In the genomic region with DNA sequence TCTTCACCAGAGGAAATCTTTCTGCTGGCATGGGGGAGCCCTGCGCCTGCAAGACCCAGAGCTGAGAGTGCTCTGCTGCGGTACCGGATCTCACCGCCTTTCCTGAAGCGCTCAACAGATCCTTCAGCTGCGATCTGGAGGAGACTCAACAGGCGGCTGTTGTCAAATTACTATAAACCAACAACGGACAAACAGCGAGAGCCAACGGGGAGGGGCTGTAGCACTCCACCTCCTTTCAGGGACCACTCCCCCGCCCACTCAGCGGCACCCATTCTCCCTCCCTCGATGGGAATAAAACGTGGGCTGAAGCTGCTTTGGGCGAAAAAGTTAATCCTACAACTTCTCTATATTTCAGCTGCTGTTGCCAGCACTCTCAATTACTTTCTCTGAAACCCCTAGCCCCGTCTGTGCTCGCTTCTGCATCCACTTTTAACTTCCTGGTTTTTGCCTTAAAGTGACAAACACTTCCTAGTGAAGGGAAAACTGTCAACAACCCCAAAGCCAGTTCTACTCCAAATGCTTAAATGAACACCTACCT, we compare ENCODE assay signal across 1 cellular context.
TF ChIP-seq lines count a peak whose summit lies in the region.

Gene FMO5 (minus strand): TSS at position 147 of the 538 bp plus-strand sequence. CDS start 310 bp downstream, outside the sequence.

TF ChIP-seq in HepG2, 621 proteins besides CTCF, POLR2A, EP300 and RAD21 (continued from another document and continues in another):
- TF ChIP-seq AGO1 (IDR thresholded peaks at IDR 0.05; ENCODE audit: low read depth, low read length, poor library complexity, severe bottlenecking) (no peak), ZNF256 (CRISPR knock-in tag; conservative IDR thresholded peaks at IDR 0.05) (no peak), ZEB1 (IDR thresholded peaks at IDR 0.05; ENCODE audit: insufficient replicate concordance, low read depth) (no peak), MAX (IDR thresholded peaks at IDR 0.05) (peak; percentile 42), PAX8 (CRISPR knock-in tag; IDR thresholded peaks at IDR 0.05; ENCODE audit: borderline replicate concordance) (no peak), ZNF3 (CRISPR knock-in tag; IDR thresholded peaks at IDR 0.05) (0 out of 2 replicates have a peak, but pooled peaks have one; percentile 59), KLF6 (CRISPR knock-in tag; IDR thresholded peaks at IDR 0.05) (peak; percentile 31; the same call in 1 of the 2 replicates), SOX6 (IDR thresholded peaks at IDR 0.05) (no peak), SOX6 (CRISPR knock-in tag; IDR thresholded peaks at IDR 0.05) (peak; percentile 61), ZNF512 (CRISPR knock-in tag; IDR thresholded peaks at IDR 0.05) (no peak), RXRB (CRISPR knock-in tag; IDR thresholded peaks at IDR 0.05; ENCODE audit: borderline replicate concordance) (no peak), ZNF766 (CRISPR knock-in tag; IDR thresholded peaks at IDR 0.05; ENCODE audit: borderline replicate concordance) (peak; percentile 39; the same call in 1 of the 2 replicates), ZNF879 (CRISPR knock-in tag; IDR thresholded peaks at IDR 0.05) (no peak), HDAC6 (IDR thresholded peaks at IDR 0.05; ENCODE audit: low read depth, low read length) (no peak), THAP9 (CRISPR knock-in tag; IDR thresholded peaks at IDR 0.05; ENCODE audit: borderline replicate concordance) (peak; percentile 66; the same call in 1 of the 2 replicates), MIXL1 (CRISPR knock-in tag; IDR thresholded peaks at IDR 0.05) (0 out of 2 replicates have a peak, but pooled peaks have one; percentile 26), RELA (CRISPR knock-in tag; IDR thresholded peaks at IDR 0.05) (no peak), FOXA1 (IDR thresholded peaks at IDR 0.05) (no peak), FOXA1 (CRISPR knock-in tag; IDR thresholded peaks at IDR 0.05) (no peak), AKAP8 (CRISPR knock-in tag; IDR thresholded peaks at IDR 0.05) (no peak), MAFK (conservative IDR thresholded peaks at IDR 0.05 in 1 of 2, IDR thresholded peaks at IDR 0.05 in 1 of 2; ENCODE audit: low read length in 2 of 2) (no peak), TEAD3 (CRISPR knock-in tag; optimal IDR thresholded peaks at IDR 0.05; ENCODE audit: borderline replicate concordance) (no peak), SOX13 (IDR thresholded peaks at IDR 0.05) (no peak), SOX13 (CRISPR knock-in tag; conservative IDR thresholded peaks at IDR 0.05 in 1 of 2, IDR thresholded peaks at IDR 0.05 in 1 of 2) (peak in 1 of 2 experiments; percentile 44; a peak in 1 of 4 replicates), ZNF546 (CRISPR knock-in tag; conservative IDR thresholded peaks at IDR 0.05) (peak; percentile 67; the same call in 1 of the 2 replicates), JUNB (CRISPR knock-in tag; IDR thresholded peaks at IDR 0.05; ENCODE audit: borderline replicate concordance) (no peak), BORCS8-MEF2B (CRISPR knock-in tag; IDR thresholded peaks at IDR 0.05) (0 out of 2 replicates have a peak, but pooled peaks have one; percentile 7), ZNF160 (CRISPR knock-in tag; IDR thresholded peaks at IDR 0.05) (0 out of 2 replicates have a peak, but pooled peaks have one; percentile 44), RFXAP (CRISPR knock-in tag; IDR thresholded peaks at IDR 0.05; ENCODE audit: borderline replicate concordance) (0 out of 2 replicates have a peak, but pooled peaks have one; percentile 7), ZNF550 (CRISPR knock-in tag; IDR thresholded peaks at IDR 0.05; ENCODE audit: borderline replicate concordance) (no peak), NRL (CRISPR knock-in tag; IDR thresholded peaks at IDR 0.05; ENCODE audit: borderline replicate concordance) (no peak), NFYC (CRISPR knock-in tag; IDR thresholded peaks at IDR 0.05) (no peak), ZBTB1 (CRISPR knock-in tag; IDR thresholded peaks at IDR 0.05; ENCODE audit: borderline replicate concordance) (no peak), GTF3A (CRISPR knock-in tag; conservative IDR thresholded peaks at IDR 0.05) (no peak), ADNP (CRISPR knock-in tag; IDR thresholded peaks at IDR 0.05) (no peak), EED (CRISPR knock-in tag; IDR thresholded peaks at IDR 0.05) (no peak), FOXK2 (IDR thresholded peaks at IDR 0.05) (no peak), ZBTB7A (CRISPR knock-in tag; IDR thresholded peaks at IDR 0.05) (peak; percentile 46; the same call in 1 of the 2 replicates), ZNF232 (CRISPR knock-in tag; IDR thresholded peaks at IDR 0.05; ENCODE audit: borderline replicate concordance) (peak; percentile 54; the same call in 1 of the 2 replicates), ZNF552 (CRISPR knock-in tag; IDR thresholded peaks at IDR 0.05; ENCODE audit: borderline replicate concordance) (no peak), ZFAT (CRISPR knock-in tag; conservative IDR thresholded peaks at IDR 0.05) (no peak), ZNF30 (CRISPR knock-in tag; IDR thresholded peaks at IDR 0.05) (no peak; the same call in 1 of the 2 replicates), ZNF800 (CRISPR knock-in tag; IDR thresholded peaks at IDR 0.05) (no peak)
- TF ChIP-seq, protein P1, sequence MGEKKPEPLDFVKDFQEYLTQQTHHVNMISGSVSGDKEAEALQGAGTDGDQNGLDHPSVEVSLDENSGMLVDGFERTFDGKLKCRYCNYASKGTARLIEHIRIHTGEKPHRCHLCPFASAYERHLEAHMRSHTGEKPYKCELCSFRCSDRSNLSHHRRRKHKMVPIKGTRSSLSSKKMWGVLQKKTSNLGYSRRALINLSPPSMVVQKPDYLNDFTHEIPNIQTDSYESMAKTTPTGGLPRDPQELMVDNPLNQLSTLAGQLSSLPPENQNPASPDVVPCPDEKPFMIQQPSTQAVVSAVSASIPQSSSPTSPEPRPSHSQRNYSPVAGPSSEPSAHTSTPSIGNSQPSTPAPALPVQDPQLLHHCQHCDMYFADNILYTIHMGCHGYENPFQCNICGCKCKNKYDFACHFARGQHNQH (CRISPR knock-in tag; IDR thresholded peaks at IDR 0.05): 0 out of 2 replicates have a peak, but pooled peaks have one; percentile 19
- TF ChIP-seq, protein P2, sequence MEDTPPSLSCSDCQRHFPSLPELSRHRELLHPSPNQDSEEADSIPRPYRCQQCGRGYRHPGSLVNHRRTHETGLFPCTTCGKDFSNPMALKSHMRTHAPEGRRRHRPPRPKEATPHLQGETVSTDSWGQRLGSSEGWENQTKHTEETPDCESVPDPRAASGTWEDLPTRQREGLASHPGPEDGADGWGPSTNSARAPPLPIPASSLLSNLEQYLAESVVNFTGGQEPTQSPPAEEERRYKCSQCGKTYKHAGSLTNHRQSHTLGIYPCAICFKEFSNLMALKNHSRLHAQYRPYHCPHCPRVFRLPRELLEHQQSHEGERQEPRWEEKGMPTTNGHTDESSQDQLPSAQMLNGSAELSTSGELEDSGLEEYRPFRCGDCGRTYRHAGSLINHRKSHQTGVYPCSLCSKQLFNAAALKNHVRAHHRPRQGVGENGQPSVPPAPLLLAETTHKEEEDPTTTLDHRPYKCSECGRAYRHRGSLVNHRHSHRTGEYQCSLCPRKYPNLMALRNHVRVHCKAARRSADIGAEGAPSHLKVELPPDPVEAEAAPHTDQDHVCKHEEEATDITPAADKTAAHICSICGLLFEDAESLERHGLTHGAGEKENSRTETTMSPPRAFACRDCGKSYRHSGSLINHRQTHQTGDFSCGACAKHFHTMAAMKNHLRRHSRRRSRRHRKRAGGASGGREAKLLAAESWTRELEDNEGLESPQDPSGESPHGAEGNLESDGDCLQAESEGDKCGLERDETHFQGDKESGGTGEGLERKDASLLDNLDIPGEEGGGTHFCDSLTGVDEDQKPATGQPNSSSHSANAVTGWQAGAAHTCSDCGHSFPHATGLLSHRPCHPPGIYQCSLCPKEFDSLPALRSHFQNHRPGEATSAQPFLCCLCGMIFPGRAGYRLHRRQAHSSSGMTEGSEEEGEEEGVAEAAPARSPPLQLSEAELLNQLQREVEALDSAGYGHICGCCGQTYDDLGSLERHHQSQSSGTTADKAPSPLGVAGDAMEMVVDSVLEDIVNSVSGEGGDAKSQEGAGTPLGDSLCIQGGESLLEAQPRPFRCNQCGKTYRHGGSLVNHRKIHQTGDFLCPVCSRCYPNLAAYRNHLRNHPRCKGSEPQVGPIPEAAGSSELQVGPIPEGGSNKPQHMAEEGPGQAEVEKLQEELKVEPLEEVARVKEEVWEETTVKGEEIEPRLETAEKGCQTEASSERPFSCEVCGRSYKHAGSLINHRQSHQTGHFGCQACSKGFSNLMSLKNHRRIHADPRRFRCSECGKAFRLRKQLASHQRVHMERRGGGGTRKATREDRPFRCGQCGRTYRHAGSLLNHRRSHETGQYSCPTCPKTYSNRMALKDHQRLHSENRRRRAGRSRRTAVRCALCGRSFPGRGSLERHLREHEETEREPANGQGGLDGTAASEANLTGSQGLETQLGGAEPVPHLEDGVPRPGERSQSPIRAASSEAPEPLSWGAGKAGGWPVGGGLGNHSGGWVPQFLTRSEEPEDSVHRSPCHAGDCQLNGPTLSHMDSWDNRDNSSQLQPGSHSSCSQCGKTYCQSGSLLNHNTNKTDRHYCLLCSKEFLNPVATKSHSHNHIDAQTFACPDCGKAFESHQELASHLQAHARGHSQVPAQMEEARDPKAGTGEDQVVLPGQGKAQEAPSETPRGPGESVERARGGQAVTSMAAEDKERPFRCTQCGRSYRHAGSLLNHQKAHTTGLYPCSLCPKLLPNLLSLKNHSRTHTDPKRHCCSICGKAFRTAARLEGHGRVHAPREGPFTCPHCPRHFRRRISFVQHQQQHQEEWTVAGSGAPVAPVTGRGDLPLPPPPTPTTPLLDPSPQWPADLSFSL (CRISPR knock-in tag; IDR thresholded peaks at IDR 0.05): no peak
- TF ChIP-seq, protein P3, sequence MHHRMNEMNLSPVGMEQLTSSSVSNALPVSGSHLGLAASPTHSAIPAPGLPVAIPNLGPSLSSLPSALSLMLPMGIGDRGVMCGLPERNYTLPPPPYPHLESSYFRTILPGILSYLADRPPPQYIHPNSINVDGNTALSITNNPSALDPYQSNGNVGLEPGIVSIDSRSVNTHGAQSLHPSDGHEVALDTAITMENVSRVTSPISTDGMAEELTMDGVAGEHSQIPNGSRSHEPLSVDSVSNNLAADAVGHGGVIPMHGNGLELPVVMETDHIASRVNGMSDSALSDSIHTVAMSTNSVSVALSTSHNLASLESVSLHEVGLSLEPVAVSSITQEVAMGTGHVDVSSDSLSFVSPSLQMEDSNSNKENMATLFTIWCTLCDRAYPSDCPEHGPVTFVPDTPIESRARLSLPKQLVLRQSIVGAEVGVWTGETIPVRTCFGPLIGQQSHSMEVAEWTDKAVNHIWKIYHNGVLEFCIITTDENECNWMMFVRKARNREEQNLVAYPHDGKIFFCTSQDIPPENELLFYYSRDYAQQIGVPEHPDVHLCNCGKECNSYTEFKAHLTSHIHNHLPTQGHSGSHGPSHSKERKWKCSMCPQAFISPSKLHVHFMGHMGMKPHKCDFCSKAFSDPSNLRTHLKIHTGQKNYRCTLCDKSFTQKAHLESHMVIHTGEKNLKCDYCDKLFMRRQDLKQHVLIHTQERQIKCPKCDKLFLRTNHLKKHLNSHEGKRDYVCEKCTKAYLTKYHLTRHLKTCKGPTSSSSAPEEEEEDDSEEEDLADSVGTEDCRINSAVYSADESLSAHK (CRISPR knock-in tag; IDR thresholded peaks at IDR 0.05; ENCODE audit: borderline replicate concordance): no peak
- TF ChIP-seq, protein P4, sequence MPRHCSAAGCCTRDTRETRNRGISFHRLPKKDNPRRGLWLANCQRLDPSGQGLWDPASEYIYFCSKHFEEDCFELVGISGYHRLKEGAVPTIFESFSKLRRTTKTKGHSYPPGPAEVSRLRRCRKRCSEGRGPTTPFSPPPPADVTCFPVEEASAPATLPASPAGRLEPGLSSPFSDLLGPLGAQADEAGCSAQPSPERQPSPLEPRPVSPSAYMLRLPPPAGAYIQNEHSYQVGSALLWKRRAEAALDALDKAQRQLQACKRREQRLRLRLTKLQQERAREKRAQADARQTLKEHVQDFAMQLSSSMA (CRISPR knock-in tag; IDR thresholded peaks at IDR 0.05): no peak
